ENCODE assay signal across 9 cellular contexts in the genomic region with DNA sequence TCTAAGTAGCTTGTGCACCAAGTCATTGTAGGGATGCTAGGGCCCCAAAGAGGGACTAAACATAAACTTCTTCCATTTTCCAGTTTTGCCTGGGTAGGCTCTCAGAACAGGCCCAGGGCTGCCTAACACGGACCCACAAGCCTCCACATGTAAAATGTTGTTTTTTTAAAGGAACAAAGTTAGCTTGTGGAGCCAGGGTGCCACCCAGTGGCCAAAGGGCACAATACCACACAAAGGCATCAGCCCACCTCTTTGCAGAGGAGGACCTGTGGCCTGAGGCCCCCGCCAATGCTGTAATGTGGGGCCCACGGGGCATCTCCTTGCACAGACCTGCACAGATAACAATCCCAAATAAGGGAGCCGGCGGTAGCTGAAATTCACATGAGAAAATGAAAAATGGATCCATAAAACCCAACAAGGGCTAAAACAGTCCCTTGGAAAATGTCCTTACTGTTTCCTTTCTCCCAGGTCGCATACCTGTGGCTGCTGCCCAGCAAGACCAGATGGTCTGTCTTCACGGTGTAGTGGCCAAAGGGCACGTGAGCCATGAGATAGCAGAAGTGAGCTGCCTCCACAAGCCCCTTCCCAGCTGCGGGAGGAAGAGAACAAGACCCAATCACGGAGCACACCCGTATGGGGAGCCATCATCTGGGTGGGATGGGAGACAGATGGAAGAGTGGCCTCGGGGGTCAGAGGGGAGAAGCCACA. TPM values are rescaled to one million over a fixed set of nuclear protein-coding genes. Genes with fewer than 3 reads are reported as not detected.
DNase-seq lines count a peak whose midpoint lies in the region; ATAC-seq and TF ChIP-seq lines count a peak whose summit lies in the region.
"Had no signal": no experiment of that assay in that cellular context is flagged by ENCODE, and none has a peak within 500 bp of the region (broad histone marks: within the 10 kb centered on the region; RNA-seq: fewer than 3 reads in every experiment).

No MANE protein-coding gene starts in this region.

- H3K4me1 ChIP-seq in Panc1 (ENCODE audit: control insufficient read depth, insufficient read depth, low read length) (no peaks in the 10 kb centered on the region), breast epithelium (no peaks in the 10 kb centered on the region), thoracic aorta (ENCODE audit: control insufficient read depth in 1 of 2, low read depth in 2 of 2) (no peaks in the 10 kb centered on the region)

- H3K27me3 ChIP-seq in Panc1 (ENCODE audit: control insufficient read depth, insufficient read depth, low read length), result no peaks in the 10 kb centered on the region
- no peaks in the 10 kb centered on the region for H3K27me3 ChIP-seq in breast epithelium
- H3K27me3 ChIP-seq in thoracic aorta (replicated peaks; ENCODE audit: insufficient read depth), result no peaks in the 10 kb centered on the region

- CTCF ChIA-PET in Panc1 (lab: Charles Lee), result interaction anchor here (0.9 to 1.0 kb wide), 3 partner anchors 15 to 1385 kb away, joined by 3 to 4 read pairs (median 3); no protein-coding TSS in a partner anchor

- H3K4me3 ChIP-seq in Panc1 (ENCODE audit: low read depth in 2 of 2, low read length in 2 of 2) (no peak overlapping the region), breast epithelium (no peak overlapping the region), thoracic aorta (no peak overlapping the region)

- H3K36me3 ChIP-seq in Panc1 (ENCODE audit: control insufficient read depth, insufficient read depth, low read length) (no peaks in the 10 kb centered on the region), breast epithelium (no peaks in the 10 kb centered on the region), thoracic aorta (no peaks in the 10 kb centered on the region)

- DNase-seq in NCI-H2029 (lab: John Stamatoyannopoulos, UW) (peak; percentile 2), NCI-H2029 treated with DMSO at 0.1 percent for 48 hours (lab: John Stamatoyannopoulos, UW) (no peak), KG1 (lab: John Stamatoyannopoulos, UW) (peak; percentile 48), Panc1 (ENCODE audit: low read depth, low spot score) (no peak), breast epithelium (ENCODE audit: low spot score in 2 of 2) (peak in 1 of 2 donors; percentile 31), kidney tubule cell (ENCODE audit: low spot score) (peak; percentile 67), thoracic aorta (ENCODE audit: low spot score) (no peak)

- H3K9me3 ChIP-seq in Panc1 (ENCODE audit: control insufficient read depth, insufficient read depth, low read depth, low read length) (no peaks in the 10 kb centered on the region), breast epithelium (no peaks in the 10 kb centered on the region), thoracic aorta (no peaks in the 10 kb centered on the region)

- POLR2A ChIA-PET in Panc1 (lab: Charles Lee), result interaction anchor here (0.7 kb wide), 1 partner anchor 708 kb away, joined by 3 read pairs; no protein-coding TSS in a partner anchor

- intact Hi-C loops in Panc1 (cut with micrococcal nuclease; ENCODE audit: unreplicated experiment), result loop anchor here (5.0 kb wide), 2 partner anchors 164 to 1049 kb away; no protein-coding TSS in a partner anchor
- intact Hi-C loops in breast epithelium (cut with DNase I; ENCODE audit: low total_unique reads), result no loop called here

- TF ChIP-seq CTCF in Panc1 (IDR thresholded peaks at IDR 0.05) (peak; percentile 96), breast epithelium (IDR thresholded peaks at IDR 0.05) (peak in 2 of 3 donors; percentile 69 to 75), thoracic aorta (IDR thresholded peaks at IDR 0.05) (peak; percentile 68)

- H3K27ac ChIP-seq in Panc1 (ENCODE audit: low read length) (no peak overlapping the region), breast epithelium (no peak overlapping the region), thoracic aorta (no peak overlapping the region)

- no TSS peak for BruUV-seq in Panc1 (replicated peaks; lab: Mats Ljungman, UMichigan)

- no peak for TF ChIP-seq POLR2A in breast epithelium (IDR thresholded peaks at IDR 0.05)

- peak; percentile 63 for ATAC-seq in GM21367 (IDR thresholded peaks at IDR 0.05; ENCODE audit: unreplicated experiment)
- peak; percentile 84 for ATAC-seq in Panc1
- ATAC-seq in thoracic aorta (ENCODE audit: insufficient number of reproducible peaks, low FRiP score, low read depth), result no peak

- in situ Hi-C loops in Panc1 (cut with HindIII; ENCODE audit: low pct_unique_long_range_greater_than_20kb, low sequenced_read_pairs), result no loop called here

RNA-seq across cellular contexts. Expression of a gene that starts 23.8 kb away (rescaled TPM):
- total RNA-seq in Panc1 (2021; ENCODE audit: unreplicated experiment) (0.39 TPM), breast epithelium (1 to 10 TPM; 3.8 to 8.8 (median 4.8) TPM), thoracic aorta (1 to 10 TPM; 4.2 to 6.8 TPM)
- 3.7 TPM for polyA plus RNA-seq in Panc1 (2012; ENCODE audit: insufficient read length)
- total RNA-seq: CD4-positive, CD25-positive, alpha-beta regulatory T cell had no signal
- polyA plus RNA-seq: CD4-positive, CD25-positive, alpha-beta regulatory T cell had no signal

Comparison
In these comparisons a context has a peak if more than half of its experiments do, and no peak if none do; other contexts are left out.
1. DNase-seq: peak in NCI-H2029 (single experiment), KG1 (single experiment) and kidney tubule cell (single experiment); none in NCI-H2029 treated with DMSO at 0.1 percent for 48 hours (single experiment), Panc1 (single experiment) and thoracic aorta (single experiment).
2. Peak in every context shown above with its lines, with median percentiles within 50 percentile points of each other: CTCF ChIP-seq.